ENCODE assay signal across 10 cellular contexts in genomic region chr7:155764432-155764798, GRCh38. TPM values are rescaled to one million over a fixed set of nuclear protein-coding genes. Genes with fewer than 3 reads are reported as not detected.
DNase-seq lines count a peak whose midpoint lies in the region; ATAC-seq, FAIRE-seq and TF ChIP-seq lines count a peak whose summit lies in the region.
"Had no signal": no experiment of that assay in that cellular context is flagged by ENCODE, and none has a peak within 500 bp of the region (broad histone marks: within the 10 kb centered on the region; RNA-seq: fewer than 3 reads in every experiment).

No MANE protein-coding gene starts in this region.

- ATAC-seq in Right ventricle myocardium superior (ENCODE audit: poor library complexity) (peak; percentile 13), HG03039 (IDR thresholded peaks at IDR 0.05; ENCODE audit: unreplicated experiment) (no peak)

- TF ChIP-seq CTCF in left ventricle myocardium inferior (IDR thresholded peaks at IDR 0.05; ENCODE audit: borderline replicate concordance) = no peak
- TF ChIP-seq CTCF in uterus (IDR thresholded peaks at IDR 0.05) = no peak

- H3K36me3 ChIP-seq in SK-N-MC (ENCODE audit: insufficient read depth, low read length) = peaks cover 66% of the 10 kb centered on the region
- H3K36me3 ChIP-seq in left ventricle myocardium inferior = peaks cover 50% of the 10 kb centered on the region
- H3K36me3 ChIP-seq in uterus = no peaks in the 10 kb centered on the region

- H3K4me1 ChIP-seq in left ventricle myocardium inferior (peaks cover 53% of the 10 kb centered on the region), uterus (no peaks in the 10 kb centered on the region)

- H3K9ac ChIP-seq in SK-N-MC (ENCODE audit: insufficient read length) = no peak overlapping the region

- DNase-seq in Right ventricle myocardium superior (no peak), cardiac septum (ENCODE audit: low spot score) (no peak), SK-N-MC (ENCODE audit: low read depth, low spot score) (no peak), left ventricle myocardium inferior (no peak), uterus (no peak), GM12892 (ENCODE audit: insufficient read length) (no peak), DMS153 (lab: John Stamatoyannopoulos, UW) (no peak)

- H3K9me3 ChIP-seq in SK-N-MC (ENCODE audit: low read depth, low read length) (no peaks in the 10 kb centered on the region), left ventricle myocardium inferior (replicated peaks) (no peaks in the 10 kb centered on the region), uterus (no peaks in the 10 kb centered on the region)

- H3K4me3 ChIP-seq in SK-N-MC (no peak overlapping the region), left ventricle myocardium inferior (peak overlapping the region; percentile 21), uterus (no peak overlapping the region)

- 0 out of 2 replicates have a peak overlapping the region, but pooled peaks have one; percentile 42 for H3K27ac ChIP-seq in SK-N-MC
- peak overlapping the region; percentile 69 for H3K27ac ChIP-seq in left ventricle myocardium inferior (replicated peaks)
- H3K27ac ChIP-seq in uterus = peak overlapping the region; percentile 35
- H3K27ac ChIP-seq: C4-2B had no signal

- intact Hi-C loops in Right ventricle myocardium superior (cut with DNase I) = no loop called here
- intact Hi-C loops in cardiac septum (cut with DNase I) = loop anchor here (10.0 kb wide), 1 partner anchor 390 kb away; no protein-coding TSS in a partner anchor
- intact Hi-C loops in left ventricle myocardium inferior (cut with micrococcal nuclease) = no loop called here
- intact Hi-C loops in uterus (cut with DNase I; ENCODE audit: low total_unique reads) = loop anchor here (10.0 kb wide), 1 partner anchor 170 kb away; no protein-coding TSS in a partner anchor

- no peak for FAIRE-seq in GM12892 (lab: Jason Lieb, UNC)

- TF ChIP-seq POLR2A in uterus (IDR thresholded peaks at IDR 0.05) = no peak
- TF ChIP-seq POLR2A in GM12892 (IDR thresholded peaks at IDR 0.05; ENCODE audit: low read depth, low read length) = no peak

- H3K27me3 ChIP-seq in left ventricle myocardium inferior (ENCODE audit: low read depth) (no peaks in the 10 kb centered on the region), uterus (no peaks in the 10 kb centered on the region)

RNA-seq across cellular contexts. Expression of gene SHH, which starts 47.8 kb away (rescaled TPM):
- total RNA-seq in Right ventricle myocardium superior = not detected
- total RNA-seq in cardiac septum = not detected
- not detected for total RNA-seq in left ventricle myocardium inferior
- under 1 TPM in 1 of 4 donors, not detected in 3; 0.62 TPM for total RNA-seq in uterus
- polyA plus RNA-seq in GM12892 (2012; ENCODE audit: missing spikeins) = not detected
- total RNA-seq: RPMI7951 had no signal

Comparison
In these comparisons a context has a peak if more than half of its experiments do, and no peak if none do; other contexts are left out.
1. intact Hi-C loops: an anchor here in cardiac septum (10.0 kb wide) and uterus (10.0 kb wide); none called in Right ventricle myocardium superior and left ventricle myocardium inferior.